Comparison of ENCODE assay signal across 16 cellular contexts in genomic region chr1:2376261-2376741, GRCh38.
"Had no signal": no experiment of that assay in that cellular context is flagged by ENCODE, and none has a peak within 500 bp of the region (broad histone marks: within the 10 kb centered on the region; RNA-seq: fewer than 3 reads in every experiment).

No MANE protein-coding gene starts in this region.

- H3K27ac ChIP-seq: ascending aorta, breast epithelium, foreskin keratinocyte, psoas muscle, SK-N-MC had no signal

- H3K4me3 ChIP-seq: ascending aorta, breast epithelium, psoas muscle, SK-N-MC had no signal

- H3K4me1 ChIP-seq: foreskin keratinocyte, psoas muscle had no signal

- H3K9me3 ChIP-seq: ascending aorta, breast epithelium, psoas muscle had no signal

- ATAC-seq: activated CD4-positive, CD25-positive, alpha-beta regulatory T cell treated with anti-CD3 and anti-CD28 coated beads, Interleukin-2, amount 50 U/mL, for 24 hours; activated naive CD8-positive, alpha-beta T cell treated with anti-CD3 and anti-CD28 coated beads, Interleukin-2, amount 50 U/mL, for 24 hours; effector memory CD8-positive, alpha-beta T cell; foreskin keratinocyte; naive thymus-derived CD8-positive, alpha-beta T cell; psoas muscle had no signal

- H3K27me3 ChIP-seq: ascending aorta, breast epithelium, foreskin keratinocyte had no signal

- DNase-seq: activated CD4-positive, alpha-beta T cell treated with anti-CD3 and anti-CD28 coated beads, Interleukin-2, amount 50 U/mL, for 1 hour; activated naive CD4-positive, alpha-beta T cell treated with anti-CD3 and anti-CD28 coated beads for 36 hours; activated naive CD8-positive, alpha-beta T cell treated with anti-CD3 and anti-CD28 coated beads, Interleukin-2, amount 50 U/mL, for 24 hours; dermis blood vessel endothelial cell; effector memory CD8-positive, alpha-beta T cell; foreskin keratinocyte; immature natural killer cell; stimulated activated CD4-positive, alpha-beta T cell treated with anti-CD3 and anti-CD28 coated beads, Interleukin-4, amount 100 ng/mL, for 1 hour; stimulated activated naive CD4-positive, alpha-beta T cell treated with Interleukin-2 at 50 U/mL for 16 hours; T-helper 9 cell had no signal

- H3K36me3 ChIP-seq: breast epithelium had no signal
